Comparison of ENCODE assay signal across 1 cellular context in genomic region chr16:69754469-69755310, GRCh38.
TF ChIP-seq lines count a peak whose summit lies in the region.

Gene NOB1 (minus strand): TSS chr16:69754926. CDS start chr16:69754910, 16 bp downstream.

TF ChIP-seq in GM12878, 131 proteins besides CTCF, POLR2A, EP300 and RAD21 (continued from another document and continues in another):
- no peak for TF ChIP-seq E2F4 (IDR thresholded peaks at IDR 0.05; ENCODE audit: low read depth, low read length)
- TF ChIP-seq JUNB (IDR thresholded peaks at IDR 0.05), result no peak
- TF ChIP-seq, protein P1, sequence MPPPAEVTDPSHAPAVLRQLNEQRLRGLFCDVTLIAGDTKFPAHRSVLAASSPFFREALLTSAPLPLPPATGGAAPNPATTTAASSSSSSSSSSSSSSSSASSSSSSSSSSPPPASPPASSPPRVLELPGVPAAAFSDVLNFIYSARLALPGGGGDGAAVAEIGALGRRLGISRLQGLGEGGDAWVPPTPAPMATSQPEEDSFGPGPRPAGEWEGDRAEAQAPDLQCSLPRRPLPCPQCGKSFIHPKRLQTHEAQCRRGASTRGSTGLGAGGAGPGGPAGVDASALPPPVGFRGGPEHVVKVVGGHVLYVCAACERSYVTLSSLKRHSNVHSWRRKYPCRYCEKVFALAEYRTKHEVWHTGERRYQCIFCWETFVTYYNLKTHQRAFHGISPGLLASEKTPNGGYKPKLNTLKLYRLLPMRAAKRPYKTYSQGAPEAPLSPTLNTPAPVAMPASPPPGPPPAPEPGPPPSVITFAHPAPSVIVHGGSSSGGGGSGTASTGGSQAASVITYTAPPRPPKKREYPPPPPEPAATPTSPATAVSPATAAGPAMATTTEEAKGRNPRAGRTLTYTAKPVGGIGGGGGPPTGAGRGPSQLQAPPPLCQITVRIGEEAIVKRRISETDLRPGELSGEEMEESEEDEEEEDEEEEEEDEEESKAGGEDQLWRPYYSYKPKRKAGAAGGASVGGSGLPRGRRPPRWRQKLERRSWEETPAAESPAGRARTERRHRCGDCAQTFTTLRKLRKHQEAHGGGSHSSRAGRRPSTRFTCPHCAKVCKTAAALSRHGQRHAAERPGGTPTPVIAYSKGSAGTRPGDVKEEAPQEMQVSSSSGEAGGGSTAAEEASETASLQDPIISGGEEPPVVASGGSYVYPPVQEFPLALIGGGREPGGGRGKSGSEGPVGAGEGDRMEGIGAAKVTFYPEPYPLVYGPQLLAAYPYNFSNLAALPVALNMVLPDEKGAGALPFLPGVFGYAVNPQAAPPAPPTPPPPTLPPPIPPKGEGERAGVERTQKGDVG (CRISPR knock-in tag; IDR thresholded peaks at IDR 0.05), result no peak
- 0 out of 2 replicates have a peak, but pooled peaks have one; percentile 11 for TF ChIP-seq NR2F1 (conservative IDR thresholded peaks at IDR 0.05)
- TF ChIP-seq MXI1 (IDR thresholded peaks at IDR 0.05; ENCODE audit: low read depth, low read length), result peak; percentile 98
- TF ChIP-seq, protein P2, sequence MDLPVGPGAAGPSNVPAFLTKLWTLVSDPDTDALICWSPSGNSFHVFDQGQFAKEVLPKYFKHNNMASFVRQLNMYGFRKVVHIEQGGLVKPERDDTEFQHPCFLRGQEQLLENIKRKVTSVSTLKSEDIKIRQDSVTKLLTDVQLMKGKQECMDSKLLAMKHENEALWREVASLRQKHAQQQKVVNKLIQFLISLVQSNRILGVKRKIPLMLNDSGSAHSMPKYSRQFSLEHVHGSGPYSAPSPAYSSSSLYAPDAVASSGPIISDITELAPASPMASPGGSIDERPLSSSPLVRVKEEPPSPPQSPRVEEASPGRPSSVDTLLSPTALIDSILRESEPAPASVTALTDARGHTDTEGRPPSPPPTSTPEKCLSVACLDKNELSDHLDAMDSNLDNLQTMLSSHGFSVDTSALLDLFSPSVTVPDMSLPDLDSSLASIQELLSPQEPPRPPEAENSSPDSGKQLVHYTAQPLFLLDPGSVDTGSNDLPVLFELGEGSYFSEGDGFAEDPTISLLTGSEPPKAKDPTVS (IDR thresholded peaks at IDR 0.05; ENCODE audit: low read depth, low read length), result no peak; the same call in 1 of the 2 replicates
- TF ChIP-seq BRCA1 (IDR thresholded peaks at IDR 0.05; ENCODE audit: low read depth, low read length), result no peak
- TF ChIP-seq CHD1 (IDR thresholded peaks at IDR 0.05; ENCODE audit: low read depth, low read length), result 0 out of 2 replicates have a peak, but pooled peaks have one; percentile 15
- peak; percentile 76 for TF ChIP-seq EED (IDR thresholded peaks at IDR 0.05; ENCODE audit: low read depth)
- no peak for TF ChIP-seq MTA3 (IDR thresholded peaks at IDR 0.05; ENCODE audit: borderline replicate concordance, low read length)
- TF ChIP-seq, protein P3, sequence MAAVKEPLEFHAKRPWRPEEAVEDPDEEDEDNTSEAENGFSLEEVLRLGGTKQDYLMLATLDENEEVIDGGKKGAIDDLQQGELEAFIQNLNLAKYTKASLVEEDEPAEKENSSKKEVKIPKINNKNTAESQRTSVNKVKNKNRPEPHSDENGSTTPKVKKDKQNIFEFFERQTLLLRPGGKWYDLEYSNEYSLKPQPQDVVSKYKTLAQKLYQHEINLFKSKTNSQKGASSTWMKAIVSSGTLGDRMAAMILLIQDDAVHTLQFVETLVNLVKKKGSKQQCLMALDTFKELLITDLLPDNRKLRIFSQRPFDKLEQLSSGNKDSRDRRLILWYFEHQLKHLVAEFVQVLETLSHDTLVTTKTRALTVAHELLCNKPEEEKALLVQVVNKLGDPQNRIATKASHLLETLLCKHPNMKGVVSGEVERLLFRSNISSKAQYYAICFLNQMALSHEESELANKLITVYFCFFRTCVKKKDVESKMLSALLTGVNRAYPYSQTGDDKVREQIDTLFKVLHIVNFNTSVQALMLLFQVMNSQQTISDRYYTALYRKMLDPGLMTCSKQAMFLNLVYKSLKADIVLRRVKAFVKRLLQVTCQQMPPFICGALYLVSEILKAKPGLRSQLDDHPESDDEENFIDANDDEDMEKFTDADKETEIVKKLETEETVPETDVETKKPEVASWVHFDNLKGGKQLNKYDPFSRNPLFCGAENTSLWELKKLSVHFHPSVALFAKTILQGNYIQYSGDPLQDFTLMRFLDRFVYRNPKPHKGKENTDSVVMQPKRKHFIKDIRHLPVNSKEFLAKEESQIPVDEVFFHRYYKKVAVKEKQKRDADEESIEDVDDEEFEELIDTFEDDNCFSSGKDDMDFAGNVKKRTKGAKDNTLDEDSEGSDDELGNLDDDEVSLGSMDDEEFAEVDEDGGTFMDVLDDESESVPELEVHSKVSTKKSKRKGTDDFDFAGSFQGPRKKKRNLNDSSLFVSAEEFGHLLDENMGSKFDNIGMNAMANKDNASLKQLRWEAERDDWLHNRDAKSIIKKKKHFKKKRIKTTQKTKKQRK (IDR thresholded peaks at IDR 0.05; ENCODE audit: low read depth, low read length), result 0 out of 2 replicates have a peak, but pooled peaks have one; percentile 13
- TF ChIP-seq YBX1 (IDR thresholded peaks at IDR 0.05), result no peak
- peak; percentile 97 for TF ChIP-seq YY1 (IDR thresholded peaks at IDR 0.05; ENCODE audit: low read depth, low read length)
- TF ChIP-seq CHD2 (IDR thresholded peaks at IDR 0.05; ENCODE audit: borderline replicate concordance, low read depth, low read length), result peak; percentile 65; the same call in 1 of the 2 replicates
- TF ChIP-seq TARDBP (IDR thresholded peaks at IDR 0.05; ENCODE audit: borderline replicate concordance), result no peak
- no peak for TF ChIP-seq TCF12 (IDR thresholded peaks at IDR 0.05; ENCODE audit: low read depth, low read length)
- no peak; the same call in 1 of the 2 replicates for TF ChIP-seq RB1 (IDR thresholded peaks at IDR 0.05; ENCODE audit: borderline replicate concordance)
- TF ChIP-seq SP1 (IDR thresholded peaks at IDR 0.05; ENCODE audit: low read depth, low read length), result peak; percentile 45
- TF ChIP-seq SUZ12 (IDR thresholded peaks at IDR 0.05; ENCODE audit: unreplicated experiment), result no peak
- peak; percentile 98 for TF ChIP-seq MAX (IDR thresholded peaks at IDR 0.05; ENCODE audit: low read depth, low read length)
- no peak for TF ChIP-seq BCL11A (IDR thresholded peaks at IDR 0.05; ENCODE audit: low read depth, low read length)
- no peak for TF ChIP-seq JUND (IDR thresholded peaks at IDR 0.05; ENCODE audit: low read depth, low read length)
- TF ChIP-seq RELA (IDR thresholded peaks at IDR 0.05; ENCODE audit: borderline replicate concordance, partially characterized antibody), result peak; percentile 90
- no peak for TF ChIP-seq CEBPB (IDR thresholded peaks at IDR 0.05; ENCODE audit: borderline replicate concordance in 1 of 2, low read depth in 2 of 2, low read length in 2 of 2)
- TF ChIP-seq HDGF (IDR thresholded peaks at IDR 0.05), result peak; percentile 80
- TF ChIP-seq ATF7 (IDR thresholded peaks at IDR 0.05; ENCODE audit: low read depth), result no peak
- TF ChIP-seq NR2C1 (IDR thresholded peaks at IDR 0.05), result peak; percentile 31; the same call in 1 of the 2 replicates
- TF ChIP-seq STAT3 (IDR thresholded peaks at IDR 0.05; ENCODE audit: low read depth, low read length), result no peak
- TF ChIP-seq, protein P4, sequence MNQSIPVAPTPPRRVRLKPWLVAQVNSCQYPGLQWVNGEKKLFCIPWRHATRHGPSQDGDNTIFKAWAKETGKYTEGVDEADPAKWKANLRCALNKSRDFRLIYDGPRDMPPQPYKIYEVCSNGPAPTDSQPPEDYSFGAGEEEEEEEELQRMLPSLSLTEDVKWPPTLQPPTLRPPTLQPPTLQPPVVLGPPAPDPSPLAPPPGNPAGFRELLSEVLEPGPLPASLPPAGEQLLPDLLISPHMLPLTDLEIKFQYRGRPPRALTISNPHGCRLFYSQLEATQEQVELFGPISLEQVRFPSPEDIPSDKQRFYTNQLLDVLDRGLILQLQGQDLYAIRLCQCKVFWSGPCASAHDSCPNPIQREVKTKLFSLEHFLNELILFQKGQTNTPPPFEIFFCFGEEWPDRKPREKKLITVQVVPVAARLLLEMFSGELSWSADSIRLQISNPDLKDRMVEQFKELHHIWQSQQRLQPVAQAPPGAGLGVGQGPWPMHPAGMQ (IDR thresholded peaks at IDR 0.05; ENCODE audit: borderline replicate concordance), result no peak; the same call in 1 of the 2 replicates
- TF ChIP-seq ETV6 (conservative IDR thresholded peaks at IDR 0.05 in 1 of 2, IDR thresholded peaks at IDR 0.05 in 1 of 2; ENCODE audit: borderline replicate concordance in 1 of 2, low read depth in 1 of 2), result no peak
- no peak for TF ChIP-seq MYB (IDR thresholded peaks at IDR 0.05; ENCODE audit: borderline replicate concordance, low read depth, low read length)
- TF ChIP-seq SRF (IDR thresholded peaks at IDR 0.05; ENCODE audit: low read depth in 2 of 2, low read length in 2 of 2), result peak; percentile 73 to 76; a peak in 2 of 4 replicates
- 0 out of 2 replicates have a peak, but pooled peaks have one; percentile 49 for TF ChIP-seq CBX5 (IDR thresholded peaks at IDR 0.05; ENCODE audit: low read depth)
- peak; percentile 99 for TF ChIP-seq IKZF1 (conservative IDR thresholded peaks at IDR 0.05)
- TF ChIP-seq SMARCA5 (IDR thresholded peaks at IDR 0.05), result peak; percentile 92; the same call in 1 of the 2 replicates
- TF ChIP-seq IKZF2 (IDR thresholded peaks at IDR 0.05), result peak; percentile 84 to 87; a peak in 3 of 4 replicates
- 0 out of 2 replicates have a peak, but pooled peaks have one; percentile 44 for TF ChIP-seq ZSCAN29 (IDR thresholded peaks at IDR 0.05)
- no peak for TF ChIP-seq MTA2 (IDR thresholded peaks at IDR 0.05; ENCODE audit: low read depth)
- TF ChIP-seq PBX3 (IDR thresholded peaks at IDR 0.05; ENCODE audit: insufficient replicate concordance, low read depth, low read length), result no peak
- TF ChIP-seq, protein P5, sequence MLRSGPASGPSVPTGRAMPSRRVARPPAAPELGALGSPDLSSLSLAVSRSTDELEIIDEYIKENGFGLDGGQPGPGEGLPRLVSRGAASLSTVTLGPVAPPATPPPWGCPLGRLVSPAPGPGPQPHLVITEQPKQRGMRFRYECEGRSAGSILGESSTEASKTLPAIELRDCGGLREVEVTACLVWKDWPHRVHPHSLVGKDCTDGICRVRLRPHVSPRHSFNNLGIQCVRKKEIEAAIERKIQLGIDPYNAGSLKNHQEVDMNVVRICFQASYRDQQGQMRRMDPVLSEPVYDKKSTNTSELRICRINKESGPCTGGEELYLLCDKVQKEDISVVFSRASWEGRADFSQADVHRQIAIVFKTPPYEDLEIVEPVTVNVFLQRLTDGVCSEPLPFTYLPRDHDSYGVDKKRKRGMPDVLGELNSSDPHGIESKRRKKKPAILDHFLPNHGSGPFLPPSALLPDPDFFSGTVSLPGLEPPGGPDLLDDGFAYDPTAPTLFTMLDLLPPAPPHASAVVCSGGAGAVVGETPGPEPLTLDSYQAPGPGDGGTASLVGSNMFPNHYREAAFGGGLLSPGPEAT (IDR thresholded peaks at IDR 0.05; ENCODE audit: low read depth), result peak; percentile 97
- TF ChIP-seq NKRF (conservative IDR thresholded peaks at IDR 0.05), result peak; percentile 89
- TF ChIP-seq BACH1 (IDR thresholded peaks at IDR 0.05; ENCODE audit: borderline replicate concordance), result 0 out of 2 replicates have a peak, but pooled peaks have one; percentile 57
- no peak for TF ChIP-seq CHD4 (IDR thresholded peaks at IDR 0.05)
